ENCODE assay signal across 9 cellular contexts in the genomic region with DNA sequence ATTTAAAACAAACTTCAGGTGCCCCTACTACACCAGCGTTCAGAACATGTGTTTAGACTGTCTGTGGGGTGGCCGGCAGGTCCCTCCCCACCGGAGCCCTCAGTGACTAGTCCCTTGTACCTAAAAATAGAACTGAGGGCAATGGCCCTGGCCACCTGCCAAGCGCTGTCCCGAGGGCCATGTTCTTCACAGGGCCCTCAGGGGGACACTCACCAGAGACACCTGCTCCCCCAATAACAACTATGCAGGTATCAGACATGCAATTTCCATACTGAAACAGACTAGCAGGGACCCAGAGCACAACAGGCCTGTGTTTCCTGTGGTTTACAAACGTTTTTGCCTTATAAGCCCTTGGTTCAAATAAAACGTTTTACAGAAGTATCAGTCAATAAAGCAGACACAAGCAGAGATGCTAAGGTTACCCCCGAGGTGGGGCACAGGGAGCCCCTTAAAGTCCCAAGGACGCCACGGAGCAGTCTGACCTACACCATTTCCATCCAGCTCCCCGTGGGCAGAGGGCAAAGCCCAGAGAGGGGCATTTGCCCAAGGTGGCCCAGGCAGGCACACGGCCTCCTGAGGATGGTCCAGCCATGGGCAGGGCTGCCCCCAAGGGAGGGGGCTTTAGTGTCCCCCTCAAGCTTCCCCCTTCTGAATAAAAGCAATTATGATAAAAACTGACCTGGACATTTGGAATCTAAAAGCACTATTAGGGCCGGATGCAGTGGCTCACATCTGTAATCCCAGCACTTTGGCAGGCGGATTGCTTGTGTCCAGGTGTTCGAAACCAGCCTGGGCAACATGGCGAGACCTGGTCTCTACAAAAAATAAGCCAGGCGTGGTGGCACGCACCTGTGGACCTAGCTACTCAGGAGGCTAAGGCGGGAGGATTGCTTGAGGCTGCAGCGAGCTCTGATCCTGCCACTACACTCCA. TPM values are rescaled to one million over a fixed set of nuclear protein-coding genes. Genes with fewer than 3 reads are reported as not detected.
A peak's percentile ranks its signal among the peaks of the same experiment; 100 is the strongest.
DNase-seq lines count a peak whose midpoint lies in the region; ATAC-seq lines count a peak whose summit lies in the region.
"Had no signal": no experiment of that assay in that cellular context is flagged by ENCODE, and none has a peak within 500 bp of the region (broad histone marks: within the 10 kb centered on the region; RNA-seq: fewer than 3 reads in every experiment).

No MANE protein-coding gene starts in this region.

- H3K4me3 Mint-ChIP-seq in activated CD4-positive, alpha-beta memory T cell treated with anti-CD3 and anti-CD28 coated beads, Interleukin-2, amount 10 ng/mL, durations not matched to agents 7 days and 5 days, result no peak overlapping the region
- H3K4me3 Mint-ChIP-seq: nephron progenitor cell had no signal

- peaks cover 2% of the 10 kb centered on the region for H3K4me1 Mint-ChIP-seq in activated CD4-positive, alpha-beta memory T cell treated with anti-CD3 and anti-CD28 coated beads, Interleukin-2, amount 10 ng/mL, durations not matched to agents 7 days and 5 days

- DNase-seq in AG20443 (ENCODE audit: low spot score) (peak; percentile 9), NAMALWA (ENCODE audit: low spot score) (peak; percentile 17), Right ventricle myocardium superior (peak; percentile 88), DMS114 treated with DMSO at 0.1 percent for 48 hours (lab: John Stamatoyannopoulos, UW; ENCODE audit: unreplicated experiment) (no peak), pons (ENCODE audit: low spot score) (no peak), NCI-H2196 (lab: John Stamatoyannopoulos, UW; ENCODE audit: unreplicated experiment) (no peak)
- no peak for DNase-seq in activated CD4-positive, alpha-beta memory T cell treated with anti-CD3 and anti-CD28 coated beads, Interleukin-2, amount 10 ng/mL, durations not matched to agents 7 days and 5 days
- DNase-seq: nephron progenitor cell had no signal

- intact Hi-C loops in Right ventricle myocardium superior (cut with DNase I), result no loop called here

- CTCF ChIA-PET in activated CD4-positive, alpha-beta memory T cell treated with anti-CD3 and anti-CD28 coated beads, Interleukin-2, amount 10 ng/mL, durations not matched to agents 7 days and 5 days (lab: Charles Lee), result no interaction called here

- ATAC-seq in GM21390 (IDR thresholded peaks at IDR 0.05; ENCODE audit: unreplicated experiment) (peak; percentile 74), Right ventricle myocardium superior (ENCODE audit: poor library complexity) (peak; percentile 49)

- H3K27me3 Mint-ChIP-seq in activated CD4-positive, alpha-beta memory T cell treated with anti-CD3 and anti-CD28 coated beads, Interleukin-2, amount 10 ng/mL, durations not matched to agents 7 days and 5 days, result no peaks in the 10 kb centered on the region

- H3K36me3 Mint-ChIP-seq in activated CD4-positive, alpha-beta memory T cell treated with anti-CD3 and anti-CD28 coated beads, Interleukin-2, amount 10 ng/mL, durations not matched to agents 7 days and 5 days (ENCODE audit: low read depth), result no peaks in the 10 kb centered on the region

- H3K9me3 Mint-ChIP-seq in activated CD4-positive, alpha-beta memory T cell treated with anti-CD3 and anti-CD28 coated beads, Interleukin-2, amount 10 ng/mL, durations not matched to agents 7 days and 5 days, result no peaks in the 10 kb centered on the region
- H3K9me3 Mint-ChIP-seq: nephron progenitor cell had no signal

- POLR2A ChIA-PET in activated CD4-positive, alpha-beta memory T cell treated with anti-CD3 and anti-CD28 coated beads, Interleukin-2, amount 10 ng/mL, durations not matched to agents 7 days and 5 days (lab: Charles Lee), result no interaction called here

- no peak overlapping the region for H3K27ac Mint-ChIP-seq in activated CD4-positive, alpha-beta memory T cell treated with anti-CD3 and anti-CD28 coated beads, Interleukin-2, amount 10 ng/mL, durations not matched to agents 7 days and 5 days
- H3K27ac Mint-ChIP-seq: nephron progenitor cell had no signal

RNA-seq across cellular contexts. Expression of gene MYLK3, which starts 0.9 kb away (rescaled TPM):
- 304 TPM for total RNA-seq in Right ventricle myocardium superior
- total RNA-seq in activated CD4-positive, alpha-beta memory T cell treated with anti-CD3 and anti-CD28 coated beads, Interleukin-2, amount 10 ng/mL, durations not matched to agents 7 days and 5 days, result under 1 TPM; 0.35 to 0.63 TPM

RNA-seq across cellular contexts. Expression of gene ORC6, which starts 59.6 kb away (rescaled TPM):
- total RNA-seq in Right ventricle myocardium superior, result 1.9 TPM
- 10 to 100 TPM; 35.1 to 35.8 TPM for total RNA-seq in activated CD4-positive, alpha-beta memory T cell treated with anti-CD3 and anti-CD28 coated beads, Interleukin-2, amount 10 ng/mL, durations not matched to agents 7 days and 5 days

Comparison
In these comparisons a context has a peak if more than half of its experiments do, and no peak if none do; other contexts are left out.
1. DNase-seq: peak in AG20443 (single experiment), NAMALWA (single experiment) and Right ventricle myocardium superior (single experiment); none in DMS114 treated with DMSO at 0.1 percent for 48 hours (single experiment), pons (single experiment), NCI-H2196 (single experiment) and activated CD4-positive, alpha-beta memory T cell treated with anti-CD3 and anti-CD28 coated beads, Interleukin-2, amount 10 ng/mL, durations not matched to agents 7 days and 5 days (single experiment).
2. RNA of gene MYLK3, which starts 0.9 kb away (total RNA-seq): 304 TPM in Right ventricle myocardium superior (single experiment); 0.35 to 0.63 TPM in activated CD4-positive, alpha-beta memory T cell treated with anti-CD3 and anti-CD28 coated beads, Interleukin-2, amount 10 ng/mL, durations not matched to agents 7 days and 5 days; every median in the first group is over 100 times any median in the second.
3. RNA of gene ORC6, which starts 59.6 kb away (total RNA-seq): 35.1 to 35.8 TPM in activated CD4-positive, alpha-beta memory T cell treated with anti-CD3 and anti-CD28 coated beads, Interleukin-2, amount 10 ng/mL, durations not matched to agents 7 days and 5 days; 1.9 TPM in Right ventricle myocardium superior (single experiment); every median in the first group is over 10 times any median in the second.